Comparison of ENCODE assay signal across 14 cellular contexts in genomic region chr20:32577657-32578056, GRCh38. TPM values are rescaled to one million over a fixed set of nuclear protein-coding genes. Genes with fewer than 3 reads are reported as not detected.
DNase-seq lines count a peak whose midpoint lies in the region; ATAC-seq, FAIRE-seq and TF ChIP-seq lines count a peak whose summit lies in the region.
"Had no signal": no experiment of that assay in that cellular context is flagged by ENCODE, and none has a peak within 500 bp of the region (broad histone marks: within the 10 kb centered on the region; RNA-seq: fewer than 3 reads in every experiment).

No MANE protein-coding gene starts in this region.

- H3K4me1 Mint-ChIP-seq in activated T-helper 17 cell treated with anti-CD3 and anti-CD28 coated beads, Interleukin-2, amount 50 U/mL, for 72 hours: peaks cover 32% of the 10 kb centered on the region
- peaks cover 38% of the 10 kb centered on the region for H3K4me1 Mint-ChIP-seq in stimulated activated memory B cell treated with anti-CD40 and anti-IgM and Interleukin-4, amounts not matched to agents 10 μg/mL and 1 μg/mL and 100 μg/mL, for 72 hours

- peaks cover 58% of the 10 kb centered on the region for H3K4me1 ChIP-seq in HepG2 (ENCODE audit: insufficient read depth, low read length)
- no peaks in the 10 kb centered on the region for H3K4me1 ChIP-seq in right lobe of liver
- H3K4me1 ChIP-seq in SK-N-SH (ENCODE audit: control insufficient read depth in 1 of 2, insufficient read depth in 2 of 2, low read depth in 1 of 2, low read length in 1 of 2): peaks cover 0 to 23% of the 10 kb centered on the region in 2 experiments; a peak in 1 of 4 replicates

- H4K20me1 ChIP-seq in HepG2 (ENCODE audit: insufficient read depth, low read length): no peaks in the 10 kb centered on the region
- H4K20me1 ChIP-seq in SK-N-SH (ENCODE audit: insufficient read depth): no peaks in the 10 kb centered on the region

- TF ChIP-seq CTCF in HepG2 (CRISPR knock-in tag; IDR thresholded peaks at IDR 0.05): no peak
- no peak for TF ChIP-seq CTCF in right lobe of liver (IDR thresholded peaks at IDR 0.05)
- TF ChIP-seq CTCF in fibroblast of mammary gland (conservative IDR thresholded peaks at IDR 0.05; ENCODE audit: control insufficient read depth, insufficient read depth, low read depth, low read length): no peak
- no peak for TF ChIP-seq CTCF in SK-N-SH (IDR thresholded peaks at IDR 0.05)

- H3K9me3 Mint-ChIP-seq in activated T-helper 17 cell treated with anti-CD3 and anti-CD28 coated beads, Interleukin-2, amount 50 U/mL, for 72 hours: no peaks in the 10 kb centered on the region
- H3K9me3 Mint-ChIP-seq in stimulated activated memory B cell treated with anti-CD40 and anti-IgM and Interleukin-4, amounts not matched to agents 10 μg/mL and 1 μg/mL and 100 μg/mL, for 72 hours: no peaks in the 10 kb centered on the region

- no TSS peak for BruUV-seq in HepG2 (replicated peaks; lab: Mats Ljungman, UMichigan)

- H3F3A ChIP-seq in SK-N-SH (replicated peaks; ENCODE audit: insufficient read depth): peaks cover 8% of the 10 kb centered on the region

- H3K36me3 Mint-ChIP-seq in activated T-helper 17 cell treated with anti-CD3 and anti-CD28 coated beads, Interleukin-2, amount 50 U/mL, for 72 hours (ENCODE audit: low read depth): no peaks in the 10 kb centered on the region
- no peaks in the 10 kb centered on the region for H3K36me3 Mint-ChIP-seq in stimulated activated memory B cell treated with anti-CD40 and anti-IgM and Interleukin-4, amounts not matched to agents 10 μg/mL and 1 μg/mL and 100 μg/mL, for 72 hours

- DNase-seq in HepG2 (ENCODE audit: low spot score) (no peak), right lobe of liver (no peak), fibroblast of mammary gland (ENCODE audit: low read depth) (peak; percentile 59), SK-N-SH (no peak), D341Med (ENCODE audit: low spot score) (no peak)
- no peak for DNase-seq in stimulated activated CD4-positive, alpha-beta T cell treated with anti-CD3 and anti-CD28 coated beads, Interleukin-4, amount 100 ng/mL, for 24 hours
- DNase-seq: activated gamma-delta T cell treated with Interleukin-2 at 50 U/mL for 16 hours, Caco-2, dorsolateral prefrontal cortex, NCI-H2029, NCI-H510A, ovary had no signal

- H3K79me2 ChIP-seq in HepG2 (ENCODE audit: insufficient read depth, low read length) (peaks cover 12% of the 10 kb centered on the region), SK-N-SH (ENCODE audit: insufficient read depth) (no peaks in the 10 kb centered on the region)

- H3K27ac Mint-ChIP-seq in activated T-helper 17 cell treated with anti-CD3 and anti-CD28 coated beads, Interleukin-2, amount 50 U/mL, for 72 hours: peak overlapping the region; percentile 47
- peak overlapping the region; percentile 3 for H3K27ac Mint-ChIP-seq in stimulated activated memory B cell treated with anti-CD40 and anti-IgM and Interleukin-4, amounts not matched to agents 10 μg/mL and 1 μg/mL and 100 μg/mL, for 72 hours

- H3K27ac ChIP-seq in HepG2 (ENCODE audit: extremely low read length, insufficient read depth, low read length) (no peak overlapping the region), right lobe of liver (no peak overlapping the region), SK-N-SH (ENCODE audit: low read depth in 2 of 2, low read length in 1 of 2) (no peak overlapping the region)
- H3K27ac ChIP-seq: ovary had no signal

- no peak overlapping the region for H3K4me3 Mint-ChIP-seq in activated T-helper 17 cell treated with anti-CD3 and anti-CD28 coated beads, Interleukin-2, amount 50 U/mL, for 72 hours
- H3K4me3 Mint-ChIP-seq in stimulated activated memory B cell treated with anti-CD40 and anti-IgM and Interleukin-4, amounts not matched to agents 10 μg/mL and 1 μg/mL and 100 μg/mL, for 72 hours: no peak overlapping the region

- no peaks in the 10 kb centered on the region; a peak in 1 of 5 replicates for H3K27me3 ChIP-seq in HepG2 (ENCODE audit: control insufficient read depth in 1 of 2, insufficient read depth in 2 of 2, low read length in 2 of 2)
- H3K27me3 ChIP-seq in right lobe of liver: no peaks in the 10 kb centered on the region
- H3K27me3 ChIP-seq in SK-N-SH (ENCODE audit: insufficient read depth): no peaks in the 10 kb centered on the region
- H3K27me3 ChIP-seq: dorsolateral prefrontal cortex, ovary had no signal

- CTCF ChIA-PET in HepG2 (lab: Yijun Ruan, JAX; ENCODE audit: low intra/inter-chr PET ratio, low total read pairs): interaction anchor here (1.4 kb wide), 1 partner anchor 56 kb away, joined by 8 read pairs; no protein-coding TSS in a partner anchor
- CTCF ChIA-PET in SK-N-SH (lab: Yijun Ruan, JAX): interaction anchor here (1.1 to 2.9 kb wide), 2 partner anchors 14 to 54 kb away, joined by 3 to 6 read pairs; no protein-coding TSS in a partner anchor

- POLR2A ChIA-PET in HepG2 (lab: Yijun Ruan, JAX) (interaction anchor here (1.2 kb wide), 1 partner anchor 55 kb away, joined by 3 read pairs; no protein-coding TSS in a partner anchor), SK-N-SH (lab: Yijun Ruan, JAX) (no interaction called here)

- no peak for TF ChIP-seq POLR2A in HepG2 (IDR thresholded peaks at IDR 0.05; ENCODE audit: insufficient read depth in 1 of 2, low read depth in 2 of 2, low read length in 2 of 2)
- no peak for TF ChIP-seq POLR2A in right lobe of liver (IDR thresholded peaks at IDR 0.05)

- H3K4me3 ChIP-seq in HepG2 (replicated peaks in 1 of 3; ENCODE audit: insufficient read depth in 1 of 3, low read depth in 2 of 3, low read length in 3 of 3) (no peak overlapping the region), right lobe of liver (no peak overlapping the region), fibroblast of mammary gland (ENCODE audit: control insufficient read depth, low read depth, low read length) (no peak overlapping the region), SK-N-SH (ENCODE audit: low read depth in 2 of 2, low read length in 1 of 2) (no peak overlapping the region)
- H3K4me3 ChIP-seq: dorsolateral prefrontal cortex, ovary had no signal

- TF ChIP-seq RAD21 in HepG2 (CRISPR knock-in tag; IDR thresholded peaks at IDR 0.05) (no peak), SK-N-SH (IDR thresholded peaks at IDR 0.05; ENCODE audit: low read length) (no peak)

- H3K36me3 ChIP-seq in HepG2 (replicated peaks in 1 of 2; ENCODE audit: control insufficient read depth in 1 of 2, insufficient read depth in 2 of 2, low read length in 2 of 2) (no peaks in the 10 kb centered on the region), right lobe of liver (no peaks in the 10 kb centered on the region), SK-N-SH (replicated peaks in 1 of 2; ENCODE audit: control insufficient read depth in 1 of 2, insufficient read depth in 2 of 2, low read length in 1 of 2) (no peaks in the 10 kb centered on the region)
- H3K36me3 ChIP-seq: ovary had no signal

- 78% methylated on average over 4 of the region's 4 CpGs for WGBS in HepG2 (ENCODE audit: low lambda C conversion rate)
- 67% methylated on average over 3 of the region's 4 CpGs for WGBS in right lobe of liver (ENCODE audit: insufficient coverage, low coverage, low lambda C conversion rate, missing lambda C conversion rate)
- WGBS in SK-N-SH (ENCODE audit: low lambda C conversion rate): 67% methylated on average over 4 of the region's 4 CpGs

- H3K9me3 ChIP-seq in HepG2 (ENCODE audit: low read length): no peaks in the 10 kb centered on the region
- no peaks in the 10 kb centered on the region for H3K9me3 ChIP-seq in right lobe of liver
- no peaks in the 10 kb centered on the region for H3K9me3 ChIP-seq in SK-N-SH
- H3K9me3 ChIP-seq: Caco-2, ovary had no signal

- H3K9ac ChIP-seq in HepG2 (ENCODE audit: insufficient read depth, low read depth, low read length): no peak overlapping the region
- no peak overlapping the region for H3K9ac ChIP-seq in SK-N-SH

- no peaks in the 10 kb centered on the region for H3K9me2 ChIP-seq in SK-N-SH

- H3K27me3 Mint-ChIP-seq in activated T-helper 17 cell treated with anti-CD3 and anti-CD28 coated beads, Interleukin-2, amount 50 U/mL, for 72 hours: no peaks in the 10 kb centered on the region
- no peaks in the 10 kb centered on the region for H3K27me3 Mint-ChIP-seq in stimulated activated memory B cell treated with anti-CD40 and anti-IgM and Interleukin-4, amounts not matched to agents 10 μg/mL and 1 μg/mL and 100 μg/mL, for 72 hours

- H3K4me2 ChIP-seq in HepG2 (ENCODE audit: low read depth, low read length): no peak overlapping the region
- no peak overlapping the region for H3K4me2 ChIP-seq in SK-N-SH

- TF ChIP-seq EP300 in HepG2 (IDR thresholded peaks at IDR 0.05; ENCODE audit: low read depth in 2 of 2, low read length in 2 of 2) (no peak), HepG2 (CRISPR knock-in tag; IDR thresholded peaks at IDR 0.05; ENCODE audit: borderline replicate concordance) (no peak), SK-N-SH (IDR thresholded peaks at IDR 0.05; ENCODE audit: borderline replicate concordance in 1 of 2, low read depth in 1 of 2, low read length in 1 of 2) (no peak)

- FAIRE-seq in HepG2 (lab: Jason Lieb, UNC): no peak

- in situ Hi-C loops in HepG2 (cut with HindIII; ENCODE audit: extremely low pct_ligation_motif_present, low pct_unique_long_range_greater_than_20kb): no loop called here

- H2AFZ ChIP-seq in HepG2 (ENCODE audit: low read length) (no peak overlapping the region), SK-N-SH (ENCODE audit: low read depth) (no peak overlapping the region)

- intact Hi-C loops in HepG2 (cut with micrococcal nuclease; ENCODE audit: unreplicated experiment) (no loop called here), right lobe of liver (cut with DNase I) (no loop called here)

- ATAC-seq in HepG2: no peak
- ATAC-seq in right lobe of liver: no peak
- ATAC-seq in activated T-helper 17 cell treated with anti-CD3 and anti-CD28 coated beads, Interleukin-2, amount 50 U/mL, for 72 hours (replicated peaks): no peak
- no peak for ATAC-seq in stimulated activated memory B cell treated with anti-CD40 and anti-IgM and Interleukin-4, amounts not matched to agents 10 μg/mL and 1 μg/mL and 100 μg/mL, for 72 hours

RNA-seq across cellular contexts. Expression of gene NOL4L, which starts 7.5 kb away (rescaled TPM):
- total RNA-seq in HepG2 (2016; rRNA removed; fragmentation: Illumina TruSeq; extraction: Trizol) (16.6 and 16.9 TPM in 2 replicates), right lobe of liver (1 to 10 TPM; 4.3 to 6.5 (median 5.7) TPM)
- total RNA-seq in HepG2 (2016; cell fraction: cytosol; rRNA removed; fragmentation: Illumina TruSeq; extraction: Trizol; ENCODE audit: low read depth): 19.2 and 19.4 TPM in 2 replicates
- 14.6 and 17.1 TPM in 2 replicates for total RNA-seq in HepG2 (2016; cell fraction: insoluble cytoplasmic fraction; rRNA removed; fragmentation: Illumina TruSeq; extraction: Trizol)
- 21.3 and 24.1 TPM in 2 replicates for total RNA-seq in HepG2 (2016; cell fraction: membrane; rRNA removed; fragmentation: Illumina TruSeq; extraction: Trizol)
- total RNA-seq in HepG2 (2016; cell fraction: nucleus; rRNA removed; fragmentation: Illumina TruSeq; extraction: Trizol): 21.2 and 22.3 TPM in 2 replicates
- polyA plus RNA-seq in HepG2 (2011; rRNA removed) (35.4 and 38.7 TPM in 2 replicates), SK-N-SH (2012; rRNA removed) (10.4 and 14.3 TPM in 2 replicates)
- 16.5 and 20.9 TPM in 2 replicates for polyA plus RNA-seq in HepG2 (2011; cell fraction: cytosol; rRNA removed)
- 91.0 and 107 TPM in 2 replicates for polyA plus RNA-seq in HepG2 (2011; cell fraction: nucleus; rRNA removed)
- 36.0 and 39.2 TPM in 2 replicates for polyA plus RNA-seq in HepG2 (2012)
- 35.0 and 39.6 TPM in 2 replicates for polyA plus RNA-seq in HepG2 (2016; cell fraction: cytosol; fragmentation: Illumina TruSeq; extraction: Trizol; ENCODE audit: low read depth)
- polyA plus RNA-seq in HepG2 (2016; cell fraction: insoluble cytoplasmic fraction; fragmentation: Illumina TruSeq; extraction: Trizol; ENCODE audit: low read depth): 21.6 and 26.9 TPM in 2 replicates
- 31.2 and 32.6 TPM in 2 replicates for polyA plus RNA-seq in HepG2 (2016; cell fraction: membrane; fragmentation: Illumina TruSeq; extraction: Trizol; ENCODE audit: low read depth)
- 57.5 and 60.6 TPM in 2 replicates for polyA plus RNA-seq in HepG2 (2016; cell fraction: nucleus; fragmentation: Illumina TruSeq; extraction: Trizol; ENCODE audit: insufficient read depth, low read depth)
- 6.7 and 47.8 TPM in 2 replicates for polyA minus RNA-seq in HepG2 (2011; rRNA and poly(A)+ RNA removed; ENCODE audit: low replicate concordance)
- 28.0 and 37.6 TPM in 2 replicates for polyA minus RNA-seq in HepG2 (2011; cell fraction: cytosol; rRNA and poly(A)+ RNA removed)
- 30.5 and 30.6 TPM in 2 replicates for polyA minus RNA-seq in HepG2 (2011; cell fraction: nucleus; rRNA and poly(A)+ RNA removed)
- 10 to 100 TPM in 1 of 2 donors, 1 to 10 TPM in 1; 9.9 to 28.5 TPM for total RNA-seq in activated T-helper 17 cell treated with anti-CD3 and anti-CD28 coated beads, Interleukin-2, amount 50 U/mL, for 72 hours
- 8.7 and 10.6 TPM in 2 replicates for polyA plus RNA-seq in SK-N-SH (2012; cell fraction: cytosol; rRNA removed)
- polyA plus RNA-seq in SK-N-SH (2012; cell fraction: nucleus; rRNA removed): 35.9 and 37.2 TPM in 2 replicates
